13 cellular contexts compared by ENCODE assay signal in genomic region chr4:148375581-148375980, GRCh38.
DNase-seq lines count a peak whose midpoint lies in the region; ATAC-seq, FAIRE-seq and TF ChIP-seq lines count a peak whose summit lies in the region.
"Had no signal": no experiment of that assay in that cellular context is flagged by ENCODE, and none has a peak within 500 bp of the region (broad histone marks: within the 10 kb centered on the region; RNA-seq: fewer than 3 reads in every experiment).

No MANE protein-coding gene starts in this region.

- DNase-seq in HCT116 (ENCODE audit: low read depth, low spot score) (no peak), endothelial cell of umbilical vein (ENCODE audit: low read depth, low spot score) (no peak), pancreas (no peak), OCI-M1 (lab: John Stamatoyannopoulos, UW) (no peak), RCC 7860 (ENCODE audit: low spot score) (no peak), NCI-H2081 treated with DMSO at 0.1 percent for 48 hours (lab: John Stamatoyannopoulos, UW) (no peak), retina (no peak)
- DNase-seq: mesendoderm; stimulated activated CD4-positive, alpha-beta T cell treated with anti-CD3 and anti-CD28 coated beads, Interleukin-4, amount 100 ng/mL, for 1 hour had no signal

- CTCF ChIA-PET in HCT116 (lab: Charles Lee) = no interaction called here
- CTCF ChIA-PET in endothelial cell of umbilical vein (lab: Charles Lee) = interaction anchor here (0.7 to 1.2 kb wide), 4 partner anchors 20 to 509 kb away, joined by 3 to 5 read pairs (median 4); no protein-coding TSS in a partner anchor

- H3K4me2 ChIP-seq in BLaER1 treated with 17β-estradiol and CSF1 and Interleukin-3, amounts not matched to agents 10 nM and 100 nM = peak overlapping the region; percentile 50 to 80 (median 62); a peak in 21 of 22 replicates
- H3K4me2 ChIP-seq in HCT116 (ENCODE audit: low read length) (peak overlapping the region; percentile 49), endothelial cell of umbilical vein (ENCODE audit: insufficient read depth, low read length) (peak overlapping the region; percentile 66)

- dilution Hi-C loops in endothelial cell of umbilical vein (cut with MboI; ENCODE audit: extremely low pct_ligation_motif_present, low sequenced_read_pairs) = no loop called here

- 70 to 79% methylated on average over 3 of the region's 3 CpGs for WGBS in pancreas, 2 donors

- peaks cover 3 to 15% (median 11%) of the 10 kb centered on the region in 11 experiments; a peak in 19 of 22 replicates for H3K9me3 ChIP-seq in BLaER1 treated with 17β-estradiol and CSF1 and Interleukin-3, amounts not matched to agents 10 nM and 100 nM (replicated peaks in 1 of 11)
- H3K9me3 ChIP-seq in HCT116 (ENCODE audit: control insufficient read depth in 1 of 2, insufficient read depth in 1 of 2, low read depth in 1 of 2, low read length in 2 of 2) = no peaks in the 10 kb centered on the region
- no peaks in the 10 kb centered on the region for H3K9me3 ChIP-seq in endothelial cell of umbilical vein (replicated peaks; ENCODE audit: control insufficient read depth, insufficient read depth, low read length)
- no peaks in the 10 kb centered on the region for H3K9me3 ChIP-seq in pancreas

- TF ChIP-seq RAD21 in HCT116 (IDR thresholded peaks at IDR 0.05; ENCODE audit: low read depth) = no peak

- no peak overlapping the region; a peak in 1 of 22 replicates for H3K9ac ChIP-seq in BLaER1 treated with 17β-estradiol and CSF1 and Interleukin-3, amounts not matched to agents 10 nM and 100 nM
- H3K9ac ChIP-seq in HCT116 (ENCODE audit: low read length) = no peak overlapping the region
- no peak overlapping the region for H3K9ac ChIP-seq in endothelial cell of umbilical vein (replicated peaks; ENCODE audit: extremely low read depth, insufficient read depth, low read length)

- POLR2A ChIA-PET in HCT116 (lab: Charles Lee) = interaction anchor here (0.7 kb wide), 1 partner anchor 10 kb away, joined by 3 read pairs; no protein-coding TSS in a partner anchor
- POLR2A ChIA-PET in endothelial cell of umbilical vein (lab: Charles Lee) = interaction anchor here (0.7 to 1.8 kb wide), 3 partner anchors 20 to 153 kb away, joined by 4 to 15 read pairs (median 5); partner anchors contain the start of gene NR3C2

- no peaks in the 10 kb centered on the region for H4K20me1 ChIP-seq in BLaER1 treated with 17β-estradiol and CSF1 and Interleukin-3, amounts not matched to agents 10 nM and 100 nM
- no peaks in the 10 kb centered on the region for H4K20me1 ChIP-seq in HCT116 (ENCODE audit: insufficient read depth)
- H4K20me1 ChIP-seq in endothelial cell of umbilical vein (replicated peaks; ENCODE audit: control insufficient read depth, extremely low read depth, insufficient read depth, low read length) = no peaks in the 10 kb centered on the region

- no peaks in the 10 kb centered on the region for H3K27me3 ChIP-seq in BLaER1 treated with 17β-estradiol and CSF1 and Interleukin-3, amounts not matched to agents 10 nM and 100 nM
- H3K27me3 ChIP-seq in HCT116 (ENCODE audit: insufficient read depth, low read length) (no peaks in the 10 kb centered on the region), endothelial cell of umbilical vein (ENCODE audit: control insufficient read depth in 2 of 2, insufficient read depth in 2 of 2, low read length in 2 of 2) (no peaks in the 10 kb centered on the region), pancreas (no peaks in the 10 kb centered on the region)

- TF ChIP-seq POLR2A in HCT116 (IDR thresholded peaks at IDR 0.05; ENCODE audit: borderline replicate concordance, extremely low read depth, insufficient read depth, insufficient read length) (no peak), endothelial cell of umbilical vein (IDR thresholded peaks at IDR 0.05; ENCODE audit: low read depth, low read length) (no peak)

- H3K27ac ChIP-seq in BLaER1 treated with 17β-estradiol and CSF1 and Interleukin-3, amounts not matched to agents 10 nM and 100 nM = peak overlapping the region in 7 of 11 experiments; percentile 5 to 76 (median 53); a peak in 10 of 22 replicates
- H3K27ac ChIP-seq in HCT116 (ENCODE audit: low read depth, low read length) = no peak overlapping the region
- no peak overlapping the region for H3K27ac ChIP-seq in endothelial cell of umbilical vein (ENCODE audit: insufficient read depth, low read depth, low read length)
- peak overlapping the region in 1 of 4 donors; percentile 72 for H3K27ac ChIP-seq in pancreas
- H3K27ac ChIP-seq: epithelial cell of prostate had no signal

- no peaks in the 10 kb centered on the region for H3K36me3 ChIP-seq in BLaER1 treated with 17β-estradiol and CSF1 and Interleukin-3, amounts not matched to agents 10 nM and 100 nM
- H3K36me3 ChIP-seq in HCT116 (ENCODE audit: control insufficient read depth in 1 of 2, insufficient read depth in 2 of 2, low read length in 2 of 2) (no peaks in the 10 kb centered on the region), endothelial cell of umbilical vein (ENCODE audit: control insufficient read depth in 2 of 2, extremely low read depth in 1 of 2, insufficient read depth in 2 of 2, low read length in 2 of 2) (no peaks in the 10 kb centered on the region), pancreas (no peaks in the 10 kb centered on the region)

- H3K79me2 ChIP-seq in HCT116 (ENCODE audit: insufficient read depth, low read length) = no peaks in the 10 kb centered on the region
- H3K79me2 ChIP-seq in endothelial cell of umbilical vein (ENCODE audit: control insufficient read depth, insufficient read depth, low read length) = peaks cover 1% of the 10 kb centered on the region

- H2AFZ ChIP-seq in HCT116 (ENCODE audit: low read depth, low read length, poor library complexity, severe bottlenecking) = peak overlapping the region; percentile 80
- no peak overlapping the region for H2AFZ ChIP-seq in endothelial cell of umbilical vein (ENCODE audit: low read depth, low read length)

- H3K9me1 ChIP-seq in endothelial cell of umbilical vein (replicated peaks; ENCODE audit: control insufficient read depth, extremely low read depth, insufficient read depth, low read length) = no peaks in the 10 kb centered on the region

- ATAC-seq in HCT116 (no peak), pancreas (peak in 3 of 4 donors; percentile 12 to 34 (median 16))
- ATAC-seq: SK-N-SH treated with all-trans-retinoic acid at 6 μM for 48 hours had no signal

- peak overlapping the region in 4 of 10 experiments; percentile 11 to 30 (median 18); a peak in 5 of 20 replicates for H3K4me3 ChIP-seq in BLaER1 treated with 17β-estradiol and CSF1 and Interleukin-3, amounts not matched to agents 10 nM and 100 nM
- H3K4me3 ChIP-seq in HCT116 (replicated peaks in 1 of 2; ENCODE audit: low read depth in 1 of 2, low read length in 2 of 2) = no peak overlapping the region
- peak overlapping the region in 1 of 3 experiments; percentile 33 for H3K4me3 ChIP-seq in endothelial cell of umbilical vein (replicated peaks in 1 of 3; ENCODE audit: insufficient read depth in 1 of 3, low read depth in 1 of 3, low read length in 3 of 3)
- H3K4me3 ChIP-seq in pancreas = peak overlapping the region in 1 of 4 donors; percentile 7

- TF ChIP-seq CTCF in HCT116 (IDR thresholded peaks at IDR 0.05 in 2 of 3, conservative IDR thresholded peaks at IDR 0.05 in 1 of 3; ENCODE audit: borderline replicate concordance in 1 of 3, insufficient read depth in 1 of 3, low read depth in 2 of 3, low read length in 2 of 3) = no peak
- TF ChIP-seq CTCF in endothelial cell of umbilical vein (IDR thresholded peaks at IDR 0.05; ENCODE audit: extremely low read depth in 1 of 2, insufficient read depth in 1 of 2, low read depth in 1 of 2, low read length in 2 of 2) = no peak
- TF ChIP-seq CTCF in pancreas (IDR thresholded peaks at IDR 0.05) = no peak

- peaks cover 19 to 38% (median 28%) of the 10 kb centered on the region in 10 experiments for H3K4me1 ChIP-seq in BLaER1 treated with 17β-estradiol and CSF1 and Interleukin-3, amounts not matched to agents 10 nM and 100 nM
- H3K4me1 ChIP-seq in HCT116 (ENCODE audit: control insufficient read depth in 1 of 2, insufficient read depth in 2 of 2, low read length in 2 of 2) (peaks cover 4 to 8% of the 10 kb centered on the region in 2 experiments; a peak in 3 of 4 replicates), endothelial cell of umbilical vein (ENCODE audit: control insufficient read depth, extremely low read depth, insufficient read depth, low read length) (peaks cover 11% of the 10 kb centered on the region), pancreas (peaks cover 5 to 8% (median 8%) of the 10 kb centered on the region in 3 donors)

- H3K9me2 ChIP-seq in HCT116 (ENCODE audit: insufficient read depth) = no peaks in the 10 kb centered on the region

- RAD21 ChIA-PET in HCT116 (lab: Charles Lee; ENCODE audit: low non-redundant PET in 1 of 2, low total read pairs in 2 of 2, uncharacterized antibody in 2 of 2, unreplicated experiment in 2 of 2) = no interaction called here

- FAIRE-seq in endothelial cell of umbilical vein (lab: Jason Lieb, UNC) = no peak
- no peak for FAIRE-seq in pancreas (lab: Jason Lieb, UNC)
- FAIRE-seq in RCC 7860 (lab: Jason Lieb, UNC) = no peak
- FAIRE-seq: H1 had no signal

- intact Hi-C loops in HCT116 (cut with micrococcal nuclease) = no loop called here
- intact Hi-C loops in endothelial cell of umbilical vein (cut with micrococcal nuclease) = no loop called here
- intact Hi-C loops in pancreas (cut with DNase I) = no loop called here

- no TSS peak for BruUV-seq in HCT116 (replicated peaks; lab: Mats Ljungman, UMichigan)
- BruUV-seq in endothelial cell of umbilical vein (replicated peaks; lab: Mats Ljungman, UMichigan) = no TSS peak

TF ChIP-seq in HCT116, 20 proteins besides CTCF, POLR2A, EP300 and RAD21 (continues in another document):
- TF ChIP-seq CBX3 (IDR thresholded peaks at IDR 0.05; ENCODE audit: low read depth) (no peak), ATF3 (IDR thresholded peaks at IDR 0.05) (no peak), ELF1 (IDR thresholded peaks at IDR 0.05; ENCODE audit: borderline replicate concordance, low read depth) (no peak), SRF (IDR thresholded peaks at IDR 0.05; ENCODE audit: low read depth) (no peak), SP1 (IDR thresholded peaks at IDR 0.05; ENCODE audit: low read depth) (no peak)

TF ChIP-seq in endothelial cell of umbilical vein, 7 proteins besides CTCF, POLR2A, EP300 and RAD21:
- TF ChIP-seq JUN (IDR thresholded peaks at IDR 0.05; ENCODE audit: borderline replicate concordance, insufficient read depth, insufficient read length, low read depth) = no peak
TF ChIP-seq in endothelial cell of umbilical vein: peak in this region for 0.

Comparison
In these comparisons a context has a peak if more than half of its experiments do, and no peak if none do; other contexts are left out.
1. H3K27ac ChIP-seq: peak in BLaER1 treated with 17β-estradiol and CSF1 and Interleukin-3, amounts not matched to agents 10 nM and 100 nM (7 of 11); none in HCT116 (single experiment) and endothelial cell of umbilical vein (single experiment).
2. Peak in every context shown above with its lines, with median percentiles within 50 percentile points of each other: H3K4me2 ChIP-seq.